ENCODE assay signal across 7 cellular contexts in genomic region chr2:216589779-216590178, GRCh38.
"Had no signal": no experiment of that assay in that cellular context is flagged by ENCODE, and none has a peak within 500 bp of the region (broad histone marks: within the 10 kb centered on the region; RNA-seq: fewer than 3 reads in every experiment).

No MANE protein-coding gene starts in this region.

- H3K4me3 Mint-ChIP-seq: activated naive CD8-positive, alpha-beta T cell treated with anti-CD3 and anti-CD28 coated beads, Interleukin-2, amount 50 U/mL, for 24 hours; activated T-cell treated with anti-CD3 and anti-CD28 coated beads, Interleukin-2, amount 50 U/mL, for 72 hours had no signal

- ATAC-seq: activated naive CD8-positive, alpha-beta T cell treated with anti-CD3 and anti-CD28 coated beads, Interleukin-2, amount 50 U/mL, for 24 hours; activated T-cell treated with anti-CD3 and anti-CD28 coated beads, Interleukin-2, amount 50 U/mL, for 72 hours; gastrocnemius medialis had no signal

- DNase-seq: activated CD4-positive, alpha-beta T cell treated with anti-CD3 and anti-CD28 coated beads, Interleukin-2, amount 50 U/mL, for 48 hours; activated CD4-positive, CD25-positive, alpha-beta regulatory T cell treated with anti-CD3 and anti-CD28 coated beads, Interleukin-2, amount 50 U/mL, for 72 hours; activated CD8-positive, alpha-beta memory T cell treated with anti-CD3 and anti-CD28 coated beads, Interleukin-2, amount 50 U/mL, for 4 hours; activated naive CD8-positive, alpha-beta T cell treated with anti-CD3 and anti-CD28 coated beads, Interleukin-2, amount 50 U/mL, for 24 hours; activated T-cell treated with anti-CD3 and anti-CD28 coated beads, Interleukin-2, amount 50 U/mL, for 72 hours; gastrocnemius medialis had no signal

- H3K27ac ChIP-seq: gastrocnemius medialis had no signal

- H3K27me3 ChIP-seq: gastrocnemius medialis had no signal

- H3K27ac Mint-ChIP-seq: activated naive CD8-positive, alpha-beta T cell treated with anti-CD3 and anti-CD28 coated beads, Interleukin-2, amount 50 U/mL, for 24 hours; activated T-cell treated with anti-CD3 and anti-CD28 coated beads, Interleukin-2, amount 50 U/mL, for 72 hours had no signal

- H3K9me3 ChIP-seq: gastrocnemius medialis had no signal

- H3K9me3 Mint-ChIP-seq: activated T-cell treated with anti-CD3 and anti-CD28 coated beads, Interleukin-2, amount 50 U/mL, for 72 hours had no signal

- H3K4me3 ChIP-seq: gastrocnemius medialis, skin epidermis had no signal

- H3K4me1 Mint-ChIP-seq: activated naive CD8-positive, alpha-beta T cell treated with anti-CD3 and anti-CD28 coated beads, Interleukin-2, amount 50 U/mL, for 24 hours had no signal

- H3K36me3 ChIP-seq: gastrocnemius medialis had no signal
